ENCODE assay signal across 11 cellular contexts in genomic region chr12:12240671-12241345, GRCh38. TPM values are rescaled to one million over a fixed set of nuclear protein-coding genes. Genes with fewer than 3 reads are reported as not detected.
A peak's percentile ranks its signal among the peaks of the same experiment; 100 is the strongest.
DNase-seq lines count a peak whose midpoint lies in the region; ATAC-seq and TF ChIP-seq lines count a peak whose summit lies in the region.
"Had no signal": no experiment of that assay in that cellular context is flagged by ENCODE, and none has a peak within 500 bp of the region (broad histone marks: within the 10 kb centered on the region; RNA-seq: fewer than 3 reads in every experiment).

No MANE protein-coding gene starts in this region.

- H3K4me3 ChIP-seq in GM23248 (no peak overlapping the region), SK-N-MC (no peak overlapping the region), fibroblast of pulmonary artery (replicated peaks; ENCODE audit: low read depth, low read length) (no peak overlapping the region), neuron (ENCODE audit: low read length) (peak overlapping the region; percentile 22)
- H3K4me3 ChIP-seq: tibial artery had no signal

- peaks cover 100% of the 10 kb centered on the region for H3K79me2 ChIP-seq in GM23248 (ENCODE audit: insufficient read depth)

- 40 to 49% methylated on average over 5 of the region's 5 CpGs for WGBS in GM23248 (ENCODE audit: low coverage in 1 of 2, low lambda C conversion rate in 2 of 2, missing lambda C conversion rate in 2 of 2), 2 experiments

- ATAC-seq in GM21423 (IDR thresholded peaks at IDR 0.05; ENCODE audit: unreplicated experiment) (no peak), HG02642 (IDR thresholded peaks at IDR 0.05; ENCODE audit: poor library complexity, unreplicated experiment) (no peak)
- ATAC-seq: natural killer cell treated with Interleukin-12 subunit alpha and Interleukin-12 subunit beta and Interleukin-15 and Interleukin-18, amount 100 ng/mL, for 72 hours had no signal

- H2AFZ ChIP-seq in GM23248, result no peak overlapping the region
- no peak overlapping the region for H2AFZ ChIP-seq in neuron (ENCODE audit: low read depth, low read length)

- H3K9ac ChIP-seq in GM23248 (no peak overlapping the region), SK-N-MC (ENCODE audit: insufficient read length) (no peak overlapping the region)

- in situ Hi-C loops in GM23248 (cut with MboI), result no loop called here

- no peak overlapping the region for H3K4me2 ChIP-seq in GM23248 (ENCODE audit: unreplicated experiment)

- H4K20me1 ChIP-seq in GM23248 (ENCODE audit: insufficient read depth), result 0 out of 2 replicates have a peak, but pooled peaks cover 11% of the 10 kb centered on the region

- no peaks in the 10 kb centered on the region for H3F3A ChIP-seq in GM23248 (ENCODE audit: insufficient read depth)

- H3K36me3 ChIP-seq in GM23248 (ENCODE audit: low read depth), result 0 out of 2 replicates have a peak, but pooled peaks cover 7% of the 10 kb centered on the region
- H3K36me3 ChIP-seq in SK-N-MC (ENCODE audit: insufficient read depth, low read length), result peaks cover 13% of the 10 kb centered on the region
- H3K36me3 ChIP-seq in neuron (ENCODE audit: insufficient read depth, low read length), result peaks cover 14% of the 10 kb centered on the region

- DNase-seq in GM23248 (peak; percentile 44), SK-N-MC (ENCODE audit: low read depth, low spot score) (no peak), fibroblast of pulmonary artery (ENCODE audit: low read depth) (peak; percentile 59), 8988T (no peak)
- DNase-seq in activated CD4-positive, CD25-positive, alpha-beta regulatory T cell treated with anti-CD3 and anti-CD28 coated beads, Interleukin-2, amount 50 U/mL, for 72 hours, result no peak
- DNase-seq: T-helper 9 cell, tibial artery had no signal

- no peak for TF ChIP-seq CTCF in fibroblast of pulmonary artery (IDR thresholded peaks at IDR 0.05; ENCODE audit: low read length, missing control alignments)

- no peaks in the 10 kb centered on the region for H3K27me3 ChIP-seq in GM23248 (replicated peaks; ENCODE audit: insufficient read depth)
- no peaks in the 10 kb centered on the region for H3K27me3 ChIP-seq in neuron (ENCODE audit: insufficient read depth, low read length)
- H3K27me3 ChIP-seq: tibial artery had no signal

- H3K9me3 ChIP-seq in GM23248 (ENCODE audit: low read depth), result no peaks in the 10 kb centered on the region
- no peaks in the 10 kb centered on the region for H3K9me3 ChIP-seq in SK-N-MC (ENCODE audit: low read depth, low read length)
- peaks cover 2% of the 10 kb centered on the region for H3K9me3 ChIP-seq in neuron (ENCODE audit: low read length)
- H3K9me3 ChIP-seq: tibial artery had no signal

- H3K4me1 ChIP-seq in GM23248 (ENCODE audit: insufficient read depth), result 0 out of 2 replicates have a peak, but pooled peaks cover 4% of the 10 kb centered on the region
- peaks cover 19% of the 10 kb centered on the region for H3K4me1 ChIP-seq in neuron (ENCODE audit: insufficient read depth, low read length)

- H3K27ac ChIP-seq in GM23248 (0 out of 2 replicates have a peak overlapping the region, but pooled peaks have one; percentile 1), SK-N-MC (peak overlapping the region; percentile 37; the same call in 1 of the 2 replicates)
- H3K27ac ChIP-seq: tibial artery had no signal

- H3K9me2 ChIP-seq in GM23248 (ENCODE audit: insufficient read depth), result no peaks in the 10 kb centered on the region

RNA-seq across cellular contexts. Expression of gene LRP6, which starts 26.0 kb away (rescaled TPM):
- 19.2 and 20.1 TPM in 2 replicates for total RNA-seq in GM23248 (2014; rRNA removed; shearing (Covaris generic))
- 10.3 and 10.8 TPM in 2 replicates for polyA plus RNA-seq in GM23248 (2016; fragmentation: Nextera tagmentation; extraction: Ambion mirVana)

Comparison
In these comparisons a context has a peak if more than half of its experiments do, and no peak if none do; other contexts are left out.
1. DNase-seq: peak in GM23248 (single experiment) and fibroblast of pulmonary artery (single experiment); none in SK-N-MC (single experiment), activated CD4-positive, CD25-positive, alpha-beta regulatory T cell treated with anti-CD3 and anti-CD28 coated beads, Interleukin-2, amount 50 U/mL, for 72 hours (single experiment) and 8988T (single experiment).